In genomic region chr7:90828601-90829000, GRCh38 we compare ENCODE assay signal across 19 cellular contexts.
A peak's percentile ranks its signal among the peaks of the same experiment; 100 is the strongest.
DNase-seq lines count a peak whose midpoint lies in the region; ATAC-seq, FAIRE-seq and TF ChIP-seq lines count a peak whose summit lies in the region.
"Had no signal": no experiment of that assay in that cellular context is flagged by ENCODE, and none has a peak within 500 bp of the region (broad histone marks: within the 10 kb centered on the region; RNA-seq: fewer than 3 reads in every experiment).

No MANE protein-coding gene starts in this region.

- no peaks in the 10 kb centered on the region for H3K27me3 ChIP-seq in astrocyte (ENCODE audit: insufficient read depth, low read length)
- no peaks in the 10 kb centered on the region for H3K27me3 ChIP-seq in tibial nerve
- H3K27me3 ChIP-seq: SJSA1 had no signal

- H3K4me1 ChIP-seq in astrocyte (ENCODE audit: insufficient read depth, low read length): peaks cover 17% of the 10 kb centered on the region
- H3K4me1 ChIP-seq in tibial nerve: peaks cover 0 to 14% (median 0%) of the 10 kb centered on the region in 4 donors
- H3K4me1 ChIP-seq: Caco-2, SJSA1 had no signal

- H3K36me3 ChIP-seq in astrocyte (ENCODE audit: insufficient read depth, low read length) (no peaks in the 10 kb centered on the region), tibial nerve (no peaks in the 10 kb centered on the region)
- H3K36me3 ChIP-seq: SJSA1 had no signal

- H3K4me3 ChIP-seq in astrocyte (ENCODE audit: insufficient read depth, low read depth, low read length): no peak overlapping the region
- no peak overlapping the region for H3K4me3 ChIP-seq in fibroblast of mammary gland (ENCODE audit: control insufficient read depth, low read depth, low read length)
- no peak overlapping the region for H3K4me3 ChIP-seq in tibial nerve
- H3K4me3 ChIP-seq: SJSA1 had no signal

- H3K9me3 ChIP-seq in astrocyte (ENCODE audit: insufficient read depth, low read depth, low read length): no peaks in the 10 kb centered on the region
- H3K9me3 ChIP-seq in tibial nerve: peaks cover 0 to 8% (median 0%) of the 10 kb centered on the region in 4 donors
- H3K9me3 ChIP-seq: Caco-2, SJSA1 had no signal

- H3K36me3 Mint-ChIP-seq in astrocyte (ENCODE audit: low read depth, unreplicated experiment): peaks cover 10% of the 10 kb centered on the region
- H3K36me3 Mint-ChIP-seq: CD4-positive, CD25-positive, alpha-beta regulatory T cell had no signal

- peak; percentile 38 for DNase-seq in ELR (ENCODE audit: low read depth)
- DNase-seq in HT1080 (ENCODE audit: low read depth): peak; percentile 58
- peak; percentile 34 for DNase-seq in astrocyte (ENCODE audit: low read depth)
- DNase-seq in fibroblast of mammary gland (ENCODE audit: low read depth): peak; percentile 37
- DNase-seq in tibial nerve (ENCODE audit: low spot score in 2 of 2): no peak
- DNase-seq in cortex of kidney (lab: John Stamatoyannopoulos, UW): no peak
- no peak for DNase-seq in Kasumi-1 (lab: John Stamatoyannopoulos, UW)
- DNase-seq: ACHN; Caco-2; CD4-positive, CD25-positive, alpha-beta regulatory T cell; NCI-H1105 treated with DMSO at 0.1 percent for 48 hours; NCI-H187 treated with DMSO at 0.1 percent for 48 hours; NCI-H446; NCI-H69; OCI-M1 had no signal

- ATAC-seq in GM18873 (IDR thresholded peaks at IDR 0.05; ENCODE audit: low FRiP score, unreplicated experiment): no peak
- ATAC-seq: HepG2 had no signal

- no peak for TF ChIP-seq EP300 in tibial nerve (IDR thresholded peaks at IDR 0.05)

- H3K27me3 Mint-ChIP-seq in astrocyte (ENCODE audit: low read depth, unreplicated experiment): no peaks in the 10 kb centered on the region
- H3K27me3 Mint-ChIP-seq: CD4-positive, CD25-positive, alpha-beta regulatory T cell had no signal

- no peak for TF ChIP-seq CTCF in astrocyte (IDR thresholded peaks at IDR 0.05; ENCODE audit: insufficient read depth, low read depth, low read length)
- TF ChIP-seq CTCF in fibroblast of mammary gland (conservative IDR thresholded peaks at IDR 0.05; ENCODE audit: control insufficient read depth, insufficient read depth, low read depth, low read length): no peak
- TF ChIP-seq CTCF in tibial nerve (IDR thresholded peaks at IDR 0.05): no peak

- no peak overlapping the region for H3K27ac Mint-ChIP-seq in astrocyte (ENCODE audit: unreplicated experiment)
- H3K27ac Mint-ChIP-seq: CD4-positive, CD25-positive, alpha-beta regulatory T cell had no signal

- H3K9me3 Mint-ChIP-seq in astrocyte (ENCODE audit: unreplicated experiment): peaks cover 15% of the 10 kb centered on the region

- H3K79me2 ChIP-seq in astrocyte (ENCODE audit: insufficient read depth, low read length): peaks cover 4% of the 10 kb centered on the region

- H3K4me3 Mint-ChIP-seq in astrocyte (ENCODE audit: unreplicated experiment): no peak overlapping the region
- H3K4me3 Mint-ChIP-seq: CD4-positive, CD25-positive, alpha-beta regulatory T cell had no signal

- H3K4me2 ChIP-seq in astrocyte (ENCODE audit: low read length): no peak overlapping the region
- H3K4me2 ChIP-seq: KMS-11 had no signal

- H3K9ac ChIP-seq in astrocyte (ENCODE audit: low read length): no peak overlapping the region
- H3K9ac ChIP-seq: KMS-11 had no signal

- TF ChIP-seq POLR2A in tibial nerve (IDR thresholded peaks at IDR 0.05): no peak

- no peak overlapping the region for H2AFZ ChIP-seq in astrocyte (ENCODE audit: low read depth, low read length)

- H4K20me1 ChIP-seq in astrocyte (ENCODE audit: insufficient read depth, low read length): no peaks in the 10 kb centered on the region

- no peak for FAIRE-seq in astrocyte (lab: Jason Lieb, UNC)
- FAIRE-seq: HepG2 had no signal

- H3K4me1 Mint-ChIP-seq in astrocyte (ENCODE audit: low read depth, unreplicated experiment): peaks cover 6% of the 10 kb centered on the region
- H3K4me1 Mint-ChIP-seq: CD4-positive, CD25-positive, alpha-beta regulatory T cell had no signal

- 93 to 99% methylated on average over 3 of the region's 3 CpGs for WGBS in tibial nerve, 2 donors

- no peak overlapping the region for H3K27ac ChIP-seq in astrocyte (ENCODE audit: low read depth, low read length)
- no peak overlapping the region for H3K27ac ChIP-seq in tibial nerve
- H3K27ac ChIP-seq: KMS-11, SJSA1 had no signal

Comparison
In these comparisons a context has a peak if more than half of its experiments do, and no peak if none do; other contexts are left out.
1. DNase-seq: peak in ELR (single experiment), HT1080 (single experiment), astrocyte (single experiment) and fibroblast of mammary gland (single experiment); none in tibial nerve (0 of 2), cortex of kidney (single experiment) and Kasumi-1 (0 of 2).